ENCODE assay signal across 8 cellular contexts in the genomic region with DNA sequence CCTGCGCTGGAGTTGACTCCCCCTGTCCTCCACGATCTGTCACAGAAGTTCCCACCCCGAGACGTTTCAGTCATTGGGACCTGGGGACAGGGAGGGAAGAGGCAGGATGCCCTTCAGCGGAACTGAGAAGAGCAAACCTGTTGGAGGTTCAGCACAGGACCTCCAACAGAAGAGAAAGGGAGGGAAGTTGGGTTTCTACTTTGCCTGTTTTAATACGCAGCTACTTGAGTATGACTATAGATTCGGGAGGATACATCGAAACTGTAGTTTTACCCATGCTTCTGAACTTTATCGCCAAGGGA. TPM values are rescaled to one million over a fixed set of nuclear protein-coding genes. Genes with fewer than 3 reads are reported as not detected.
DNase-seq lines count a peak whose midpoint lies in the region; ATAC-seq and TF ChIP-seq lines count a peak whose summit lies in the region.

No MANE protein-coding gene starts in this region.

- TF ChIP-seq CTCF in 22Rv1 (IDR thresholded peaks at IDR 0.05) (no peak), VCaP (conservative IDR thresholded peaks at IDR 0.05) (no peak), hepatocyte (IDR thresholded peaks at IDR 0.05; ENCODE audit: poor library complexity) (no peak), spleen (IDR thresholded peaks at IDR 0.05 in 8 of 11, conservative IDR thresholded peaks at IDR 0.05 in 3 of 11) (no peak)

- peak overlapping the region; percentile 72 for H3K4me3 ChIP-seq in hepatocyte
- H3K4me3 ChIP-seq in spleen: peak overlapping the region; percentile 79 to 93 (median 84)

- DNase-seq in hepatocyte (ENCODE audit: low spot score) (no peak), spleen (no peak), NCI-H187 treated with DMSO at 0.1 percent for 48 hours (lab: John Stamatoyannopoulos, UW) (no peak), SKM-1 (lab: John Stamatoyannopoulos, UW; ENCODE audit: unreplicated experiment) (no peak)

- H3K27me3 ChIP-seq in hepatocyte: no peaks in the 10 kb centered on the region
- H3K27me3 ChIP-seq in spleen (replicated peaks in 1 of 7): no peaks in the 10 kb centered on the region

- peaks cover 11% of the 10 kb centered on the region for H4K20me1 ChIP-seq in hepatocyte (ENCODE audit: insufficient read depth, poor library complexity, severe bottlenecking)

- H3K4me2 ChIP-seq in hepatocyte: peak overlapping the region; percentile 78

- peaks cover 47% of the 10 kb centered on the region for H3K79me2 ChIP-seq in hepatocyte

- peak overlapping the region; percentile 80 for H2AFZ ChIP-seq in hepatocyte

- ATAC-seq in GM18502 (IDR thresholded peaks at IDR 0.05; ENCODE audit: poor library complexity, unreplicated experiment): peak; percentile 34
- ATAC-seq in GM21786 (IDR thresholded peaks at IDR 0.05; ENCODE audit: unreplicated experiment): no peak

- no peaks in the 10 kb centered on the region for H3K9me2 ChIP-seq in hepatocyte (replicated peaks; ENCODE audit: insufficient read depth)

- no peak for TF ChIP-seq POLR2A in spleen (IDR thresholded peaks at IDR 0.05)

- no peaks in the 10 kb centered on the region for H3K36me3 ChIP-seq in hepatocyte (replicated peaks; ENCODE audit: insufficient read depth, low read depth)
- peaks cover 0 to 12% (median 3%) of the 10 kb centered on the region in 6 donors for H3K36me3 ChIP-seq in spleen

- peaks cover 19% of the 10 kb centered on the region for H3K4me1 ChIP-seq in hepatocyte (ENCODE audit: insufficient read depth)
- peaks cover 0 to 74% (median 43%) of the 10 kb centered on the region in 6 donors for H3K4me1 ChIP-seq in spleen

- peak overlapping the region; percentile 100 for H3K27ac ChIP-seq in 22Rv1
- H3K27ac ChIP-seq in VCaP: peak overlapping the region; percentile 98
- H3K27ac ChIP-seq in hepatocyte: peak overlapping the region; percentile 99
- H3K27ac ChIP-seq in spleen: peak overlapping the region; percentile 97 to 100 (median 98)

- intact Hi-C loops in spleen (cut with DNase I; ENCODE audit: low total_unique reads): loop anchor here (5.0 to 10.0 kb wide), 2 partner anchors 168 to 300 kb away; a partner anchor contains a TSS

- WGBS in hepatocyte (ENCODE audit: low lambda C conversion rate, missing lambda C conversion rate): 8% methylated on average over 9 of the region's 9 CpGs
- 12 to 28% (median 14%) methylated on average over 9 of the region's 9 CpGs for WGBS in spleen, 5 donors

- no peaks in the 10 kb centered on the region for H3K9me3 ChIP-seq in hepatocyte (ENCODE audit: low read depth)
- no peaks in the 10 kb centered on the region for H3K9me3 ChIP-seq in spleen

RNA-seq across cellular contexts. Expression of a gene that starts 2.3 kb away (rescaled TPM):
- total RNA-seq in hepatocyte: 52.5 and 55.4 TPM in 2 replicates
- 41.5 and 51.8 TPM in 2 replicates for polyA plus RNA-seq in hepatocyte
- total RNA-seq in spleen: 100 to 1,000 TPM; 104 to 193 (median 143) TPM
- polyA plus RNA-seq in spleen: 10 to 100 TPM; 34.7 to 43.0 (median 35.1) TPM
